In the genomic region with DNA sequence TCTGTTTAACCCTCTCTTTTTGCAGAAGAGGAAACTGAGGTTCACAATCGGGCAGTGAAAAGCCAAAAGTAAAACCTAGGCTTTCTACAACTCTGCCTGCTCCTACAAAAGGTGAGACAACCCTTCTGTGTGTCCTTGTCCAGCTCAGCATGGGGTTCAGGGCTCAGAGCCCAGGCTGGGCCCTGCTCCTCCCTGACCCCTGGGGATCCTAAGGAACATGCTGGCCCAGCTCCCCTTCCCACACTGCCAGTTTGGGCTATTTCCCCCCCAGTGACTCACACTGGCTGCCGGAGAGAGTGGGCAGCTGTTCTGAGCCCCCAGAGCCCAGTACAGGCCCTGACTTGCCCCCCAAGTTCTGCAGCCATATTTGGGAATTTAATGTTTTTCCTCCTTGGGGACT, we compare ENCODE assay signal across 11 cellular contexts. TPM values are rescaled to one million over a fixed set of nuclear protein-coding genes. Genes with fewer than 3 reads are reported as not detected.
A peak's percentile ranks its signal among the peaks of the same experiment; 100 is the strongest.
DNase-seq lines count a peak whose midpoint lies in the region; ATAC-seq and TF ChIP-seq lines count a peak whose summit lies in the region.
"Had no signal": no experiment of that assay in that cellular context is flagged by ENCODE, and none has a peak within 500 bp of the region (broad histone marks: within the 10 kb centered on the region; RNA-seq: fewer than 3 reads in every experiment).

No MANE protein-coding gene starts in this region.

- peaks cover 8% of the 10 kb centered on the region for H3K36me3 Mint-ChIP-seq in nephron (ENCODE audit: low read depth)

- intact Hi-C loops in lower leg skin (cut with DNase I; ENCODE audit: low total_unique reads) = no loop called here

- no peak for DNase-seq in RWPE2 (ENCODE audit: low spot score)
- DNase-seq in fibroblast of lung (ENCODE audit: low read depth in 2 of 2) = no peak
- no peak for DNase-seq in NCI-H2196 treated with DMSO at 0.1 percent for 48 hours (lab: John Stamatoyannopoulos, UW; ENCODE audit: unreplicated experiment)
- DNase-seq in cerebellar cortex (ENCODE audit: low spot score) = no peak
- DNase-seq in lower leg skin (ENCODE audit: low spot score in 2 of 2) = no peak
- DNase-seq: BE2C had no signal

- H3K27ac ChIP-seq in BLaER1 (0 out of 2 replicates have a peak overlapping the region, but pooled peaks have one; percentile 3), RWPE2 (ENCODE audit: poor library complexity, severe bottlenecking) (peak overlapping the region; percentile 8), fibroblast of lung (ENCODE audit: insufficient read depth, low read length) (peak overlapping the region; percentile 43)

- no peak for TF ChIP-seq POLR2A in lower leg skin (IDR thresholded peaks at IDR 0.05)

- peaks cover 57% of the 10 kb centered on the region for H3K4me1 ChIP-seq in BLaER1
- H3K4me1 ChIP-seq in RWPE2 (ENCODE audit: insufficient read depth, poor library complexity, severe bottlenecking) = peaks cover 12% of the 10 kb centered on the region
- peaks cover 23% of the 10 kb centered on the region for H3K4me1 ChIP-seq in fibroblast of lung (ENCODE audit: control insufficient read depth, extremely low read depth, insufficient read depth, low read length)
- H3K4me1 ChIP-seq: BE2C had no signal

- H3K4me1 Mint-ChIP-seq in nephron = peaks cover 37% of the 10 kb centered on the region

- H3K27ac Mint-ChIP-seq in nephron = peak overlapping the region; percentile 99 to 100 (median 100)
- H3K27ac Mint-ChIP-seq: stimulated activated naive CD8-positive, alpha-beta T cell treated with anti-CD3 and anti-CD28 coated beads, Interleukin-15, Interleukin-2, amounts not matched to agents 100 ng/mL and 50 ng/mL, for 24 hours had no signal

- no peaks in the 10 kb centered on the region for H3K9me3 Mint-ChIP-seq in nephron

- H3K79me2 ChIP-seq in fibroblast of lung (ENCODE audit: control insufficient read depth, insufficient read depth, low read length) = no peaks in the 10 kb centered on the region

- H3K36me3 ChIP-seq in BLaER1 (no peaks in the 10 kb centered on the region), RWPE2 (ENCODE audit: low read depth) (no peaks in the 10 kb centered on the region), fibroblast of lung (ENCODE audit: control insufficient read depth, insufficient read depth, low read length) (no peaks in the 10 kb centered on the region)
- H3K36me3 ChIP-seq: BE2C had no signal

- peak overlapping the region; percentile 99 for H3K4me2 ChIP-seq in BLaER1
- H3K4me2 ChIP-seq in fibroblast of lung (ENCODE audit: extremely low read depth, insufficient read depth, low read length) = peak overlapping the region; percentile 54

- H3K27me3 Mint-ChIP-seq in nephron (ENCODE audit: low read depth) = no peaks in the 10 kb centered on the region
- H3K27me3 Mint-ChIP-seq: stimulated activated naive CD8-positive, alpha-beta T cell treated with anti-CD3 and anti-CD28 coated beads, Interleukin-15, Interleukin-2, amounts not matched to agents 100 ng/mL and 50 ng/mL, for 24 hours had no signal

- TF ChIP-seq CTCF in RWPE2 (IDR thresholded peaks at IDR 0.05; ENCODE audit: poor library complexity, severe bottlenecking) (no peak), fibroblast of lung (conservative IDR thresholded peaks at IDR 0.05 in 1 of 2, IDR thresholded peaks at IDR 0.05 in 1 of 2; ENCODE audit: low read depth in 1 of 2, low read length in 2 of 2) (no peak), nephron (IDR thresholded peaks at IDR 0.05; ENCODE audit: unreplicated experiment in 3 of 3) (no peak), lower leg skin (IDR thresholded peaks at IDR 0.05) (no peak)

- H4K20me1 ChIP-seq in BLaER1 (no peaks in the 10 kb centered on the region), fibroblast of lung (ENCODE audit: control insufficient read depth, extremely low read depth, insufficient read depth, low read length) (no peaks in the 10 kb centered on the region)

- H3K4me3 ChIP-seq in BLaER1 (no peak overlapping the region), RWPE2 (ENCODE audit: severe bottlenecking) (no peak overlapping the region), fibroblast of lung (replicated peaks in 1 of 4; ENCODE audit: control extremely low read depth in 1 of 4, insufficient read depth in 1 of 4, low read depth in 3 of 4, low read length in 4 of 4) (peak overlapping the region in 1 of 4 experiments; percentile 74), lower leg skin (ENCODE audit: low read depth, poor library complexity, severe bottlenecking) (no peak overlapping the region)

- H2AFZ ChIP-seq in fibroblast of lung (ENCODE audit: low read length) = no peak overlapping the region

- no peak for ATAC-seq in RWPE2 (ENCODE audit: low read depth)
- ATAC-seq in HG02642 (IDR thresholded peaks at IDR 0.05; ENCODE audit: poor library complexity, unreplicated experiment) = no peak
- ATAC-seq: SK-N-SH treated with all-trans-retinoic acid at 6 μM for 48 hours had no signal

- WGBS in lower leg skin, 2 donors = 58 to 70% methylated on average over 2 of the region's 2 CpGs

- H3K9me3 ChIP-seq in BLaER1 (peaks cover 4% of the 10 kb centered on the region; the same call in 1 of the 2 replicates), RWPE2 (ENCODE audit: severe bottlenecking) (no peaks in the 10 kb centered on the region), fibroblast of lung (ENCODE audit: control insufficient read depth, insufficient read depth, low read depth, low read length) (no peaks in the 10 kb centered on the region)

- peak overlapping the region; percentile 80 to 87 (median 86) for H3K4me3 Mint-ChIP-seq in nephron

- H3K9ac ChIP-seq in BLaER1 (no peak overlapping the region; the same call in 1 of the 2 replicates), fibroblast of lung (ENCODE audit: insufficient read depth, low read length) (no peak overlapping the region)

- H3K27me3 ChIP-seq in BLaER1 (no peaks in the 10 kb centered on the region), RWPE2 (ENCODE audit: insufficient read depth, poor library complexity, severe bottlenecking) (no peaks in the 10 kb centered on the region), fibroblast of lung (ENCODE audit: control insufficient read depth, insufficient read depth, low read length) (no peaks in the 10 kb centered on the region)
- H3K27me3 ChIP-seq: BE2C had no signal

RNA-seq across cellular contexts. Expression of a gene that starts 8.9 kb away (rescaled TPM):
- total RNA-seq in fibroblast of lung (0.77 and 0.99 TPM in 2 replicates), lower leg skin (10 to 100 TPM in 2 of 4 donors, 1 to 10 TPM in 2; 7.2 to 20.1 (median 8.7) TPM)
- polyA plus RNA-seq in fibroblast of lung = 0.53 and 0.77 TPM in 2 replicates
- polyA plus RNA-seq in fibroblast of lung (2012) = 0.59 and 0.65 TPM in 2 replicates
- 0.37 and 1.2 TPM in 2 replicates for polyA minus RNA-seq in fibroblast of lung (ENCODE audit: low replicate concordance)

RNA-seq across cellular contexts. Expression of a gene that starts 8.9 kb away (rescaled TPM):
- total RNA-seq in fibroblast of lung (0.50 and 0.51 TPM in 2 replicates), lower leg skin (1 to 10 TPM in 1 of 4 donors, under 1 TPM in 2, not detected in 1; 0.42 to 1.5 (median 0.84) TPM)
- polyA plus RNA-seq in fibroblast of lung = 0.35 and 0.58 TPM in 2 replicates
- polyA plus RNA-seq in fibroblast of lung (2012) = 0.74 and 0.75 TPM in 2 replicates
- polyA minus RNA-seq in fibroblast of lung (ENCODE audit: low replicate concordance) = not detected in 2 replicates

RNA-seq across cellular contexts. Expression of a gene that starts 17.4 kb away (rescaled TPM):
- total RNA-seq in fibroblast of lung (11.7 and 33.1 TPM in 2 replicates), lower leg skin (10 to 100 TPM in 2 of 4 donors, 1 to 10 TPM in 2; 6.9 to 21.0 (median 11.1) TPM)
- 79.1 and 107 TPM in 2 replicates for polyA plus RNA-seq in fibroblast of lung
- 69.7 and 85.1 TPM in 2 replicates for polyA plus RNA-seq in fibroblast of lung (2012)
- polyA minus RNA-seq in fibroblast of lung (ENCODE audit: low replicate concordance) = 61.8 and 88.9 TPM in 2 replicates

RNA-seq across cellular contexts. Expression of a gene that starts 40.8 kb away (rescaled TPM):
- total RNA-seq in fibroblast of lung = 48.5 and 55.5 TPM in 2 replicates
- 42.4 and 42.8 TPM in 2 replicates for polyA plus RNA-seq in fibroblast of lung
- polyA plus RNA-seq in fibroblast of lung (2012) = 30.6 and 34.9 TPM in 2 replicates
- 32.2 and 33.6 TPM in 2 replicates for polyA minus RNA-seq in fibroblast of lung (ENCODE audit: low replicate concordance)
- total RNA-seq in lower leg skin = 100 to 1,000 TPM in 3 of 4 donors, 10 to 100 TPM in 1; 72.5 to 147 (median 105) TPM
